Comparison of ENCODE assay signal across 1 cellular context in genomic region chr22:30538280-30538679, GRCh38.
TF ChIP-seq lines count a peak whose summit lies in the region.

No MANE protein-coding gene starts in this region.

TF ChIP-seq in IMR-90, 13 proteins besides CTCF, POLR2A, EP300 and RAD21 (continued from another document):
- TF ChIP-seq MAZ (IDR thresholded peaks at IDR 0.05; ENCODE audit: borderline replicate concordance, low read depth, low read length) (no peak), MXI1 (IDR thresholded peaks at IDR 0.05; ENCODE audit: borderline replicate concordance, low read depth, low read length) (no peak), CEBPB (IDR thresholded peaks at IDR 0.05; ENCODE audit: low read depth, low read length) (no peak), SMC3 (IDR thresholded peaks at IDR 0.05; ENCODE audit: low read depth, low read length) (no peak), RFX5 (IDR thresholded peaks at IDR 0.05; ENCODE audit: low read depth, low read length) (no peak), CHD1 (IDR thresholded peaks at IDR 0.05; ENCODE audit: low read depth, low read length) (no peak), NFE2L2 (IDR thresholded peaks at IDR 0.05; ENCODE audit: low read depth, low read length) (no peak)
- TF ChIP-seq, protein P1, sequence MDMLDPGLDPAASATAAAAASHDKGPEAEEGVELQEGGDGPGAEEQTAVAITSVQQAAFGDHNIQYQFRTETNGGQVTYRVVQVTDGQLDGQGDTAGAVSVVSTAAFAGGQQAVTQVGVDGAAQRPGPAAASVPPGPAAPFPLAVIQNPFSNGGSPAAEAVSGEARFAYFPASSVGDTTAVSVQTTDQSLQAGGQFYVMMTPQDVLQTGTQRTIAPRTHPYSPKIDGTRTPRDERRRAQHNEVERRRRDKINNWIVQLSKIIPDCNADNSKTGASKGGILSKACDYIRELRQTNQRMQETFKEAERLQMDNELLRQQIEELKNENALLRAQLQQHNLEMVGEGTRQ (IDR thresholded peaks at IDR 0.05; ENCODE audit: low read depth, low read length) = no peak
TF ChIP-seq in IMR-90: peak in this region for 0.
